In the genomic region with DNA sequence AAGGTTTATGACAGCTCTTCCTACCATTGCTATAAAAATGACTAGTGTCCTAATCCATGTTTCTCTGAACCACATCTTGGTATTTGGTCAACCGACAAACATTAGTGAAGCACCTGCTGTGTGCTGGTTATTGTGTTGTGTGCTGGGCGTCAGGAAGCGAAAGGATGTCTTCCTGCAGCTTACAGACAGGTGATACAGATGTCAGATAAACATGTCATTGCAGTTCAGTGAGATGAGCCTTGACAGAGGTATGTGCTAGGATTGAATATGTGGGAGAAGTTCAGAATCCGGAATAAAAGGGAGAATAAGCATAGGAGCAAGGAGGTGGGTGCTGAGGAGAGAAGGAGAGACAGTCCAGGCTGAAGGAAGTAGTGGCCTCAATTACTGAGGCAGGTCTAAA, we compare ENCODE assay signal across 21 cellular contexts. TPM values are rescaled to one million over a fixed set of nuclear protein-coding genes. Genes with fewer than 3 reads are reported as not detected.
DNase-seq lines count a peak whose midpoint lies in the region; ATAC-seq, FAIRE-seq and TF ChIP-seq lines count a peak whose summit lies in the region.
"Had no signal": no experiment of that assay in that cellular context is flagged by ENCODE, and none has a peak within 500 bp of the region (broad histone marks: within the 10 kb centered on the region; RNA-seq: fewer than 3 reads in every experiment).

No MANE protein-coding gene starts in this region.

- H3K4me3 ChIP-seq in bronchial epithelial cell (ENCODE audit: low read depth, low read length): no peak overlapping the region
- no peak overlapping the region for H3K4me3 ChIP-seq in neural cell (ENCODE audit: low read length)
- H3K4me3 ChIP-seq: BLaER1, GM23338, HAP-1 had no signal

- no peak for TF ChIP-seq POLR2A in GM12891 (IDR thresholded peaks at IDR 0.05; ENCODE audit: low read depth, low read length)

- no peaks in the 10 kb centered on the region for H3F3A ChIP-seq in neural cell (ENCODE audit: insufficient read depth, low read length, poor library complexity, severe bottlenecking)

- H2AFZ ChIP-seq in neural cell (ENCODE audit: low read depth, low read length): no peak overlapping the region
- H2AFZ ChIP-seq: GM23338 had no signal

- ATAC-seq in HG02642 (IDR thresholded peaks at IDR 0.05; ENCODE audit: poor library complexity, unreplicated experiment): no peak
- ATAC-seq: CD8-positive, alpha-beta T cell; GM23338 had no signal

- no peaks in the 10 kb centered on the region for H4K20me1 ChIP-seq in neural cell (ENCODE audit: insufficient read depth)
- H4K20me1 ChIP-seq: BLaER1 had no signal

- H3K27me3 ChIP-seq in bronchial epithelial cell (ENCODE audit: control insufficient read depth, insufficient read depth, low read length) (no peaks in the 10 kb centered on the region), neural cell (ENCODE audit: insufficient read depth, low read depth, low read length) (no peaks in the 10 kb centered on the region)
- H3K27me3 ChIP-seq: BLaER1 had no signal

- H3K27ac ChIP-seq in neural cell (ENCODE audit: low read length): no peak overlapping the region
- H3K27ac ChIP-seq: BLaER1, C4-2B had no signal

- no peaks in the 10 kb centered on the region for H3K79me2 ChIP-seq in neural cell (replicated peaks; ENCODE audit: insufficient read depth, low read length)

- no peak for TF ChIP-seq RAD21 in neural cell (conservative IDR thresholded peaks at IDR 0.05)

- no peaks in the 10 kb centered on the region for H3K9me3 ChIP-seq in neural cell (ENCODE audit: low read length)
- H3K9me3 ChIP-seq: BLaER1, Caco-2, HAP-1 had no signal

- FAIRE-seq in GM12891 (lab: Jason Lieb, UNC): peak; percentile 43
- peak; percentile 40 for FAIRE-seq in bronchial epithelial cell (lab: Jason Lieb, UNC)
- FAIRE-seq: A204.1, G401.6, GM18507, H54 had no signal

- DNase-seq in GM12891 (ENCODE audit: insufficient read length, low spot score): no peak
- DNase-seq in NCI-H146 (lab: John Stamatoyannopoulos, UW): peak; percentile 49
- no peak for DNase-seq in bronchial epithelial cell (ENCODE audit: low read depth)
- DNase-seq in stimulated activated CD8-positive, alpha-beta memory T cell treated with anti-CD3 and anti-CD28 coated beads, Interleukin-4, amount 100 ng/mL, for 48 hours: no peak
- no peak for DNase-seq in NCI-H524 (lab: John Stamatoyannopoulos, UW)
- DNase-seq: Caco-2; CD4-positive, CD25-positive, alpha-beta regulatory T cell; CD8-positive, alpha-beta T cell; DMS153; DND-41; HFFc6 had no signal

- no peaks in the 10 kb centered on the region for H3K36me3 ChIP-seq in bronchial epithelial cell (ENCODE audit: control insufficient read depth, insufficient read depth, low read length)
- H3K36me3 ChIP-seq in neural cell (ENCODE audit: insufficient read depth, low read length): no peaks in the 10 kb centered on the region
- H3K36me3 ChIP-seq: BLaER1, HAP-1 had no signal

- no peak for TF ChIP-seq CTCF in bronchial epithelial cell (IDR thresholded peaks at IDR 0.05; ENCODE audit: insufficient read depth, low read length, severe bottlenecking)
- TF ChIP-seq CTCF in neural cell (IDR thresholded peaks at IDR 0.05; ENCODE audit: poor library complexity, severe bottlenecking): no peak

- no peaks in the 10 kb centered on the region for H3K9me2 ChIP-seq in neural cell (ENCODE audit: insufficient read depth, low read length)

- peak; percentile 78 for TF ChIP-seq EP300 in neural cell (conservative IDR thresholded peaks at IDR 0.05; ENCODE audit: poor library complexity, severe bottlenecking)

- H3K9ac ChIP-seq in neural cell (ENCODE audit: low read length): no peak overlapping the region
- H3K9ac ChIP-seq: BLaER1 had no signal

- H3K4me2 ChIP-seq in neural cell (ENCODE audit: low read length): no peak overlapping the region
- H3K4me2 ChIP-seq: BLaER1, GM23338 had no signal

TF ChIP-seq in GM12891, 5 proteins besides CTCF, POLR2A, EP300 and RAD21:
- no peak for TF ChIP-seq PAX5 (IDR thresholded peaks at IDR 0.05; ENCODE audit: insufficient read depth, low read length, severe bottlenecking)

TF ChIP-seq in neural cell, 6 proteins besides CTCF, POLR2A, EP300 and RAD21:
- TF ChIP-seq POLR2AphosphoS5 (IDR thresholded peaks at IDR 0.05) (peak; percentile 61), SMC3 (conservative IDR thresholded peaks at IDR 0.05; ENCODE audit: poor library complexity) (no peak), TAF1 (IDR thresholded peaks at IDR 0.05; ENCODE audit: low read depth) (no peak), MXI1 (conservative IDR thresholded peaks at IDR 0.05; ENCODE audit: poor library complexity, severe bottlenecking) (no peak), REST (IDR thresholded peaks at IDR 0.05; ENCODE audit: borderline replicate concordance) (no peak)

RNA-seq across cellular contexts. Expression of gene CTNNA1, which starts 20.3 kb away (rescaled TPM):
- polyA plus RNA-seq in GM12891 (2012; ENCODE audit: low read depth, missing spikeins): 50.5 TPM
- 495 and 774 TPM in 2 replicates for total RNA-seq in bronchial epithelial cell
- polyA plus RNA-seq in neural cell: 87.9 and 95.9 TPM in 2 replicates
- 88.9 and 92.3 TPM in 2 replicates for polyA minus RNA-seq in neural cell
